Comparison of ENCODE assay signal across 1 cellular context in the genomic region with DNA sequence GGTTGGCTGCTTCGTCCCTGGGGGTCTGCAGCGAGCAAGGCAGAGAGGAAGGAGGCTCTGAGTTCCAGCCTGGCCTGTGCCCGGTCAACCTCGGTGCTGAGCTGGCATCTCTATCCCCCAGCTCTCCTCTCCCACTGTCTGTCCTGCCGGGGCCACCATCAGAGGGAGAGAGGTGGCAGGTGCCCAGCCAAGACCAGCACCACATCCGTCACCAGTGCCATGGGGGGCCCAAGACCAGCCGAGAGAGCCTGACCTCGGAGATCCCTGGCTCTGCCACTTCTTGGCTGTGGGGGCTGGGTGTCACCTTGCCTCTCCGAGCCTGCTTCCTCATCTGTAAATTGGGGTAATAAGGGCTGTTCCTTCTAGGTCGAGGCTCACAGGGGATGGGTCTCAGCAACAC.
TF ChIP-seq lines count a peak whose summit lies in the region.

No MANE protein-coding gene starts in this region.

TF ChIP-seq in H1, 55 proteins besides CTCF, POLR2A, EP300 and RAD21:
- TF ChIP-seq TEAD4 (IDR thresholded peaks at IDR 0.05; ENCODE audit: low read depth, low read length) (no peak), SIN3A (conservative IDR thresholded peaks at IDR 0.05 in 1 of 2, IDR thresholded peaks at IDR 0.05 in 1 of 2; ENCODE audit: low read depth in 1 of 2, low read length in 2 of 2) (no peak), JUN (IDR thresholded peaks at IDR 0.05; ENCODE audit: low read depth, low read length) (no peak), SRF (IDR thresholded peaks at IDR 0.05; ENCODE audit: low read depth, low read length) (no peak), BCL11A (IDR thresholded peaks at IDR 0.05; ENCODE audit: low read depth in 2 of 2, low read length in 2 of 2) (no peak), MAFK (IDR thresholded peaks at IDR 0.05; ENCODE audit: low read depth, low read length) (no peak), POLR2AphosphoS5 (IDR thresholded peaks at IDR 0.05; ENCODE audit: low read depth, low read length) (no peak), ASH2L (IDR thresholded peaks at IDR 0.05; ENCODE audit: low read length) (no peak), HDAC2 (IDR thresholded peaks at IDR 0.05; ENCODE audit: borderline replicate concordance in 1 of 2, low read depth in 2 of 2, low read length in 2 of 2) (no peak), RNF2 (IDR thresholded peaks at IDR 0.05; ENCODE audit: borderline replicate concordance, low read depth, low read length, missing control alignments, poor library complexity, severe bottlenecking) (no peak), MAX (IDR thresholded peaks at IDR 0.05) (no peak), GABPA (IDR thresholded peaks at IDR 0.05; ENCODE audit: borderline replicate concordance, insufficient read depth, low read length) (no peak), BACH1 (IDR thresholded peaks at IDR 0.05; ENCODE audit: low read length) (no peak), NRF1 (IDR thresholded peaks at IDR 0.05; ENCODE audit: low read depth, low read length) (no peak), EZH2 (IDR thresholded peaks at IDR 0.05; ENCODE audit: low read depth, low read length, severe bottlenecking) (no peak)
- TF ChIP-seq, protein P1, sequence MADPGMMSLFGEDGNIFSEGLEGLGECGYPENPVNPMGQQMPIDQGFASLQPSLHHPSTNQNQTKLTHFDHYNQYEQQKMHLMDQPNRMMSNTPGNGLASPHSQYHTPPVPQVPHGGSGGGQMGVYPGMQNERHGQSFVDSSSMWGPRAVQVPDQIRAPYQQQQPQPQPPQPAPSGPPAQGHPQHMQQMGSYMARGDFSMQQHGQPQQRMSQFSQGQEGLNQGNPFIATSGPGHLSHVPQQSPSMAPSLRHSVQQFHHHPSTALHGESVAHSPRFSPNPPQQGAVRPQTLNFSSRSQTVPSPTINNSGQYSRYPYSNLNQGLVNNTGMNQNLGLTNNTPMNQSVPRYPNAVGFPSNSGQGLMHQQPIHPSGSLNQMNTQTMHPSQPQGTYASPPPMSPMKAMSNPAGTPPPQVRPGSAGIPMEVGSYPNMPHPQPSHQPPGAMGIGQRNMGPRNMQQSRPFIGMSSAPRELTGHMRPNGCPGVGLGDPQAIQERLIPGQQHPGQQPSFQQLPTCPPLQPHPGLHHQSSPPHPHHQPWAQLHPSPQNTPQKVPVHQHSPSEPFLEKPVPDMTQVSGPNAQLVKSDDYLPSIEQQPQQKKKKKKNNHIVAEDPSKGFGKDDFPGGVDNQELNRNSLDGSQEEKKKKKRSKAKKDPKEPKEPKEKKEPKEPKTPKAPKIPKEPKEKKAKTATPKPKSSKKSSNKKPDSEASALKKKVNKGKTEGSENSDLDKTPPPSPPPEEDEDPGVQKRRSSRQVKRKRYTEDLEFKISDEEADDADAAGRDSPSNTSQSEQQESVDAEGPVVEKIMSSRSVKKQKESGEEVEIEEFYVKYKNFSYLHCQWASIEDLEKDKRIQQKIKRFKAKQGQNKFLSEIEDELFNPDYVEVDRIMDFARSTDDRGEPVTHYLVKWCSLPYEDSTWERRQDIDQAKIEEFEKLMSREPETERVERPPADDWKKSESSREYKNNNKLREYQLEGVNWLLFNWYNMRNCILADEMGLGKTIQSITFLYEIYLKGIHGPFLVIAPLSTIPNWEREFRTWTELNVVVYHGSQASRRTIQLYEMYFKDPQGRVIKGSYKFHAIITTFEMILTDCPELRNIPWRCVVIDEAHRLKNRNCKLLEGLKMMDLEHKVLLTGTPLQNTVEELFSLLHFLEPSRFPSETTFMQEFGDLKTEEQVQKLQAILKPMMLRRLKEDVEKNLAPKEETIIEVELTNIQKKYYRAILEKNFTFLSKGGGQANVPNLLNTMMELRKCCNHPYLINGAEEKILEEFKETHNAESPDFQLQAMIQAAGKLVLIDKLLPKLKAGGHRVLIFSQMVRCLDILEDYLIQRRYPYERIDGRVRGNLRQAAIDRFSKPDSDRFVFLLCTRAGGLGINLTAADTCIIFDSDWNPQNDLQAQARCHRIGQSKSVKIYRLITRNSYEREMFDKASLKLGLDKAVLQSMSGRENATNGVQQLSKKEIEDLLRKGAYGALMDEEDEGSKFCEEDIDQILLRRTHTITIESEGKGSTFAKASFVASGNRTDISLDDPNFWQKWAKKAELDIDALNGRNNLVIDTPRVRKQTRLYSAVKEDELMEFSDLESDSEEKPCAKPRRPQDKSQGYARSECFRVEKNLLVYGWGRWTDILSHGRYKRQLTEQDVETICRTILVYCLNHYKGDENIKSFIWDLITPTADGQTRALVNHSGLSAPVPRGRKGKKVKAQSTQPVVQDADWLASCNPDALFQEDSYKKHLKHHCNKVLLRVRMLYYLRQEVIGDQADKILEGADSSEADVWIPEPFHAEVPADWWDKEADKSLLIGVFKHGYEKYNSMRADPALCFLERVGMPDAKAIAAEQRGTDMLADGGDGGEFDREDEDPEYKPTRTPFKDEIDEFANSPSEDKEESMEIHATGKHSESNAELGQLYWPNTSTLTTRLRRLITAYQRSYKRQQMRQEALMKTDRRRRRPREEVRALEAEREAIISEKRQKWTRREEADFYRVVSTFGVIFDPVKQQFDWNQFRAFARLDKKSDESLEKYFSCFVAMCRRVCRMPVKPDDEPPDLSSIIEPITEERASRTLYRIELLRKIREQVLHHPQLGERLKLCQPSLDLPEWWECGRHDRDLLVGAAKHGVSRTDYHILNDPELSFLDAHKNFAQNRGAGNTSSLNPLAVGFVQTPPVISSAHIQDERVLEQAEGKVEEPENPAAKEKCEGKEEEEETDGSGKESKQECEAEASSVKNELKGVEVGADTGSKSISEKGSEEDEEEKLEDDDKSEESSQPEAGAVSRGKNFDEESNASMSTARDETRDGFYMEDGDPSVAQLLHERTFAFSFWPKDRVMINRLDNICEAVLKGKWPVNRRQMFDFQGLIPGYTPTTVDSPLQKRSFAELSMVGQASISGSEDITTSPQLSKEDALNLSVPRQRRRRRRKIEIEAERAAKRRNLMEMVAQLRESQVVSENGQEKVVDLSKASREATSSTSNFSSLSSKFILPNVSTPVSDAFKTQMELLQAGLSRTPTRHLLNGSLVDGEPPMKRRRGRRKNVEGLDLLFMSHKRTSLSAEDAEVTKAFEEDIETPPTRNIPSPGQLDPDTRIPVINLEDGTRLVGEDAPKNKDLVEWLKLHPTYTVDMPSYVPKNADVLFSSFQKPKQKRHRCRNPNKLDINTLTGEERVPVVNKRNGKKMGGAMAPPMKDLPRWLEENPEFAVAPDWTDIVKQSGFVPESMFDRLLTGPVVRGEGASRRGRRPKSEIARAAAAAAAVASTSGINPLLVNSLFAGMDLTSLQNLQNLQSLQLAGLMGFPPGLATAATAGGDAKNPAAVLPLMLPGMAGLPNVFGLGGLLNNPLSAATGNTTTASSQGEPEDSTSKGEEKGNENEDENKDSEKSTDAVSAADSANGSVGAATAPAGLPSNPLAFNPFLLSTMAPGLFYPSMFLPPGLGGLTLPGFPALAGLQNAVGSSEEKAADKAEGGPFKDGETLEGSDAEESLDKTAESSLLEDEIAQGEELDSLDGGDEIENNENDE (IDR thresholded peaks at IDR 0.05; ENCODE audit: insufficient replicate concordance, low read length), result no peak
